10 cellular contexts compared by ENCODE assay signal in the genomic region with DNA sequence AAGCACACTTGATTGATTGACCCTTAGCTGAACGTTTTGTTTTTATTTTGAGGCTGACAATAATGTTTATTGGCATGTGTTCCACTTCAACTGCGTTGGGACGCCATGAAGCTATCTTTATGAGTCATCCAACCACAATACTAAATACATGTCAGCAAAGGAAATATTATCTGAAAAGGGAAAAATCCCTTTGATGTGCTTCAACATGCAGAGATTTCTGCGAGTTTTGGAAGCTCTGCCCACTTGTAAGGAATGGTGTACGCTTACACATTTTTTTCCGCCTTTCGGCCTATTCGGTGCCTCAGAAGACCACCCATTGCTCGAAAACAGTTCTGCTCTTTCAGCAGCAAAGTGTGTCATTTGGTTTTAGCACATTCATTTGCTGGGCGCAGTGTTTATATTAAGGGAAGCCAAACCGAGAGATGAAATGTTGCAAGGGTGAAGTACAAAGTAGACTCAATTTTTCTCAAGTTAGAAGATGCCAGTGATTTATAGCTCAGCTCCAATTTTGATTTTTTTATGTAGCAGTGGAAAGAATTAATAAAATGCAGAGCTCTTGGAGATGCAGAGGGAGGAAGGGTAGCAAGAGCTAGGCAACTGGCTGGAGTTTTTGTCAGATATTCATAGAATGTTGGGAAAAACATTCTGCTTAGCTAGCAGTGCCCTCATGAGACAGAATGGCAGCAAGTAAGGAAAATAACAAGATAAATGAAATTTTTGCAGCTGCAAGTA.
DNase-seq lines count a peak whose midpoint lies in the region; ATAC-seq, FAIRE-seq and TF ChIP-seq lines count a peak whose summit lies in the region.
"Had no signal": no experiment of that assay in that cellular context is flagged by ENCODE, and none has a peak within 500 bp of the region (broad histone marks: within the 10 kb centered on the region; RNA-seq: fewer than 3 reads in every experiment).

No MANE protein-coding gene starts in this region.

- H3K4me3 ChIP-seq in H1 (ENCODE audit: extremely low read depth in 1 of 4, insufficient read depth in 2 of 4, low read depth in 3 of 4, low read length in 4 of 4) = no peak overlapping the region

- no peak overlapping the region for H3K9ac ChIP-seq in H1 (replicated peaks in 1 of 4; ENCODE audit: extremely low read depth in 1 of 4, low read depth in 3 of 4, low read length in 3 of 4)

- ATAC-seq in GM18858 (IDR thresholded peaks at IDR 0.05; ENCODE audit: unreplicated experiment) = peak; percentile 65
- ATAC-seq: naive thymus-derived CD4-positive, alpha-beta T cell had no signal

- TF ChIP-seq POLR2A in H1 (IDR thresholded peaks at IDR 0.05; ENCODE audit: control extremely low read depth in 1 of 2, low read depth in 2 of 2, low read length in 2 of 2) (no peak), GM12892 (IDR thresholded peaks at IDR 0.05; ENCODE audit: low read depth, low read length) (no peak)

- no peak overlapping the region for H3K4me2 ChIP-seq in H1 (ENCODE audit: insufficient read depth in 1 of 2, low read depth in 2 of 2, low read length in 2 of 2)

- no peaks in the 10 kb centered on the region for H3K23me2 ChIP-seq in H1 (ENCODE audit: low read depth, low read length)

- 88% methylated on average over 11 of the region's 11 CpGs; no CpG with 5 or more reads in 1 of the 2 experiments for WGBS in H1 (ENCODE audit: extremely low coverage in 1 of 2, insufficient coverage in 1 of 2, insufficient read length in 1 of 2, insufficient replicate concordance in 2 of 2, low coverage in 1 of 2, low lambda C conversion rate in 2 of 2, missing lambda C conversion rate in 1 of 2), 2 experiments

- no peak overlapping the region for H3K14ac ChIP-seq in H1 (ENCODE audit: insufficient read length)

- no peak overlapping the region for H3K27ac ChIP-seq in H1 (ENCODE audit: low read depth, low read length)

- peak; percentile 19 to 43; a peak in 3 of 4 replicates for TF ChIP-seq RAD21 in H1 (IDR thresholded peaks at IDR 0.05 in 1 of 2, conservative IDR thresholded peaks at IDR 0.05 in 1 of 2; ENCODE audit: low read depth in 2 of 2, low read length in 2 of 2)

- H4K20me1 ChIP-seq in H1 (replicated peaks in 1 of 2; ENCODE audit: control insufficient read depth in 1 of 2, insufficient read depth in 2 of 2, low read length in 2 of 2) = no peaks in the 10 kb centered on the region

- no peak overlapping the region for H4K91ac ChIP-seq in H1 (replicated peaks; ENCODE audit: insufficient read length, low read length)

- intact Hi-C loops in cardiac septum (cut with DNase I) = no loop called here

- no peak overlapping the region for H2BK15ac ChIP-seq in H1 (ENCODE audit: low read length)

- no peak overlapping the region for H3K23ac ChIP-seq in H1 (ENCODE audit: insufficient read length)

- POLR2A ChIA-PET in H1 (lab: Charles Lee; ENCODE audit: partially characterized antibody) = interaction anchor here (0.6 kb wide), 1 partner anchor 17 kb away, joined by 3 read pairs; no protein-coding TSS in a partner anchor

- H2BK5ac ChIP-seq in H1 (ENCODE audit: low read depth, low read length) = no peak overlapping the region

- no peaks in the 10 kb centered on the region for H3K9me3 ChIP-seq in H1 (ENCODE audit: insufficient read depth in 2 of 2, low read depth in 1 of 2, low read length in 1 of 2)

- FAIRE-seq in H1 (lab: Jason Lieb, UNC) (no peak), GM12892 (lab: Jason Lieb, UNC) (no peak)

- TF ChIP-seq EP300 in H1 (IDR thresholded peaks at IDR 0.05; ENCODE audit: borderline replicate concordance in 1 of 2, low read depth in 2 of 2, low read length in 2 of 2) = no peak

- no peak overlapping the region for H3K4ac ChIP-seq in H1 (replicated peaks; ENCODE audit: insufficient read length, low read depth, low read length)

- no peaks in the 10 kb centered on the region for H3K79me2 ChIP-seq in H1 (ENCODE audit: control insufficient read depth in 1 of 2, insufficient read depth in 2 of 2, low read length in 2 of 2)

- H3K18ac ChIP-seq in H1 (ENCODE audit: extremely low read depth, low read length) = no peak overlapping the region

- CTCF ChIA-PET in H1 (lab: Charles Lee; ENCODE audit: partially characterized antibody) = interaction anchor here (1.0 to 4.1 kb wide), 9 partner anchors 9 to 212 kb away, joined by 3 to 19 read pairs (median 3); no protein-coding TSS in a partner anchor

- DNase-seq in LoVo (ENCODE audit: low spot score) = peak; percentile 35
- no peak for DNase-seq in H1 (ENCODE audit: low read depth in 1 of 2, low spot score in 2 of 2)
- peak; percentile 37 for DNase-seq in retina
- no peak for DNase-seq in cardiac septum (ENCODE audit: low spot score)
- no peak for DNase-seq in GF-D8 (lab: John Stamatoyannopoulos, UW)
- DNase-seq in GM12892 (ENCODE audit: insufficient read length) = no peak
- DNase-seq in GM19238 (ENCODE audit: insufficient read length, low spot score) = no peak
- DNase-seq: naive thymus-derived CD4-positive, alpha-beta T cell; stimulated activated CD8-positive, alpha-beta memory T cell treated with anti-CD3 and anti-CD28 coated beads, Interleukin-4, amount 100 ng/mL, for 48 hours had no signal

- no peak overlapping the region for H2BK120ac ChIP-seq in H1 (replicated peaks; ENCODE audit: low read depth, low read length)

- no peak overlapping the region for H4K8ac ChIP-seq in H1 (ENCODE audit: extremely low read depth, insufficient read depth, low read length)

- H2AK5ac ChIP-seq in H1 (ENCODE audit: low read depth, low read length) = no peak overlapping the region

- H2BK20ac ChIP-seq in H1 (ENCODE audit: low read length) = no peak overlapping the region

- no peaks in the 10 kb centered on the region for H3K4me1 ChIP-seq in H1 (replicated peaks in 1 of 4; ENCODE audit: control insufficient read depth in 3 of 4, insufficient read depth in 4 of 4, low read length in 3 of 4)

- H2AFZ ChIP-seq in H1 (ENCODE audit: low read length) = no peak overlapping the region

- H2BK12ac ChIP-seq in H1 (ENCODE audit: low read depth, low read length) = no peak overlapping the region

- H3K56ac ChIP-seq in H1 (replicated peaks; ENCODE audit: insufficient read length, low read depth, low read length) = no peak overlapping the region

- no peaks in the 10 kb centered on the region for H3K36me3 ChIP-seq in H1 (ENCODE audit: control insufficient read depth in 2 of 4, insufficient read depth in 4 of 4, low read length in 3 of 4)

- no peak for TF ChIP-seq CTCF in H1 (IDR thresholded peaks at IDR 0.05; ENCODE audit: control extremely low read depth in 1 of 3, insufficient read depth in 1 of 3, low read depth in 1 of 3, low read length in 3 of 3)

- H3K27me3 ChIP-seq in H1 (replicated peaks in 1 of 4; ENCODE audit: control insufficient read depth in 3 of 4, extremely low read depth in 1 of 4, insufficient read depth in 3 of 4, low read length in 3 of 4) = no peaks in the 10 kb centered on the region

- H3K79me1 ChIP-seq in H1 (ENCODE audit: low read depth, low read length) = no peaks in the 10 kb centered on the region

- no peak overlapping the region for H4K5ac ChIP-seq in H1 (ENCODE audit: insufficient read length, low read depth, low read length)

TF ChIP-seq in H1, 55 proteins besides CTCF, POLR2A, EP300 and RAD21:
- no peak for TF ChIP-seq KDM4A (IDR thresholded peaks at IDR 0.05; ENCODE audit: low read depth, low read length, severe bottlenecking)
TF ChIP-seq in H1: peak in this region for 0.

Comparison
In these comparisons a context has a peak if more than half of its experiments do, and no peak if none do; other contexts are left out.
1. DNase-seq: peak in LoVo (single experiment) and retina (single experiment); none in H1 (0 of 2), cardiac septum (single experiment), GF-D8 (single experiment), GM12892 (single experiment) and GM19238 (single experiment).